11 cellular contexts compared by ENCODE assay signal in genomic region chr7:36286688-36287087, GRCh38.
DNase-seq lines count a peak whose midpoint lies in the region; ATAC-seq, FAIRE-seq and TF ChIP-seq lines count a peak whose summit lies in the region.
"Had no signal": no experiment of that assay in that cellular context is flagged by ENCODE, and none has a peak within 500 bp of the region (broad histone marks: within the 10 kb centered on the region; RNA-seq: fewer than 3 reads in every experiment).

No MANE protein-coding gene starts in this region.

- no peaks in the 10 kb centered on the region for H3K9me3 Mint-ChIP-seq in CD8-positive, alpha-beta memory T cell
- no peaks in the 10 kb centered on the region for H3K9me3 Mint-ChIP-seq in activated T-helper 1 cell treated with anti-CD3 and anti-CD28 coated beads, Interleukin-12 subunit alpha, Interleukin-12 subunit beta, Interleukin-2, Interleukin-4 antibody, amounts not matched to agents 30 ng/mL and 10 ng/mL and 1 ng/mL, durations not matched to agents 14 hours and 24 hours and 36 hours
- peaks cover 0 to 2% (median 0%) of the 10 kb centered on the region in 7 donors for H3K9me3 Mint-ChIP-seq in naive B cell

- H3K9me3 ChIP-seq in A549 (no peaks in the 10 kb centered on the region), gastroesophageal sphincter (no peaks in the 10 kb centered on the region)
- H3K9me3 ChIP-seq in CD8-positive, alpha-beta memory T cell (ENCODE audit: low read length): no peaks in the 10 kb centered on the region

- peak overlapping the region; percentile 78 to 92 (median 87) for H3K4me3 Mint-ChIP-seq in CD8-positive, alpha-beta memory T cell
- peak overlapping the region; percentile 74 for H3K4me3 Mint-ChIP-seq in activated T-helper 1 cell treated with anti-CD3 and anti-CD28 coated beads, Interleukin-12 subunit alpha, Interleukin-12 subunit beta, Interleukin-2, Interleukin-4 antibody, amounts not matched to agents 30 ng/mL and 10 ng/mL and 1 ng/mL, durations not matched to agents 14 hours and 24 hours and 36 hours
- peak overlapping the region in 6 of 8 donors; percentile 38 to 80 (median 44) for H3K4me3 Mint-ChIP-seq in naive B cell

- TF ChIP-seq CTCF in A549 (IDR thresholded peaks at IDR 0.05) (no peak), gastroesophageal sphincter (IDR thresholded peaks at IDR 0.05) (no peak), RWPE1 (conservative IDR thresholded peaks at IDR 0.05; ENCODE audit: low read depth) (no peak)

- TF ChIP-seq POLR2A in A549 (IDR thresholded peaks at IDR 0.05; ENCODE audit: low read length) (no peak), gastroesophageal sphincter (IDR thresholded peaks at IDR 0.05) (no peak)

- no peaks in the 10 kb centered on the region for H3K27me3 ChIP-seq in CD8-positive, alpha-beta memory T cell (ENCODE audit: insufficient read depth, low read length, poor library complexity, severe bottlenecking)
- H3K27me3 ChIP-seq in gastroesophageal sphincter: no peaks in the 10 kb centered on the region

- peaks cover 67% of the 10 kb centered on the region for H3K4me1 ChIP-seq in A549
- peaks cover 73% of the 10 kb centered on the region for H3K4me1 ChIP-seq in CD8-positive, alpha-beta memory T cell (ENCODE audit: insufficient read depth, low read length)
- peaks cover 0 to 64% (median 5%) of the 10 kb centered on the region in 3 donors for H3K4me1 ChIP-seq in gastroesophageal sphincter

- H3K36me3 ChIP-seq in CD8-positive, alpha-beta memory T cell (ENCODE audit: insufficient read depth, low read length): no peaks in the 10 kb centered on the region
- H3K36me3 ChIP-seq in gastroesophageal sphincter: peaks cover 0 to 21% of the 10 kb centered on the region in 2 donors

- peaks cover 0 to 3% of the 10 kb centered on the region in 2 donors for H3K27me3 Mint-ChIP-seq in CD8-positive, alpha-beta memory T cell
- H3K27me3 Mint-ChIP-seq in activated T-helper 1 cell treated with anti-CD3 and anti-CD28 coated beads, Interleukin-12 subunit alpha, Interleukin-12 subunit beta, Interleukin-2, Interleukin-4 antibody, amounts not matched to agents 30 ng/mL and 10 ng/mL and 1 ng/mL, durations not matched to agents 14 hours and 24 hours and 36 hours (ENCODE audit: insufficient read depth): no peaks in the 10 kb centered on the region
- H3K27me3 Mint-ChIP-seq in naive B cell: peaks cover 5 to 12% (median 6%) of the 10 kb centered on the region in 3 donors

- H3K4me2 ChIP-seq in A549: no peak overlapping the region

- TF ChIP-seq EP300 in A549 (IDR thresholded peaks at IDR 0.05) (no peak), gastroesophageal sphincter (IDR thresholded peaks at IDR 0.05) (no peak)

- H3K27ac ChIP-seq in A549: peak overlapping the region; percentile 91 to 94
- H3K27ac ChIP-seq in CD8-positive, alpha-beta memory T cell (ENCODE audit: low read depth, low read length): peak overlapping the region; percentile 80
- H3K27ac ChIP-seq in gastroesophageal sphincter: peak overlapping the region in 2 of 4 donors; percentile 13 to 38
- H3K27ac ChIP-seq in RWPE1: no peak overlapping the region

- H3K4me1 Mint-ChIP-seq in CD8-positive, alpha-beta memory T cell: peaks cover 58 to 95% (median 92%) of the 10 kb centered on the region in 3 donors
- H3K4me1 Mint-ChIP-seq in activated T-helper 1 cell treated with anti-CD3 and anti-CD28 coated beads, Interleukin-12 subunit alpha, Interleukin-12 subunit beta, Interleukin-2, Interleukin-4 antibody, amounts not matched to agents 30 ng/mL and 10 ng/mL and 1 ng/mL, durations not matched to agents 14 hours and 24 hours and 36 hours (ENCODE audit: low read depth): peaks cover 58% of the 10 kb centered on the region
- H3K4me1 Mint-ChIP-seq in naive B cell: peaks cover 39 to 56% (median 47%) of the 10 kb centered on the region in 3 donors

- POLR2A ChIA-PET in A549 (lab: Yijun Ruan, JAX): no interaction called here
- POLR2A ChIA-PET in CD8-positive, alpha-beta memory T cell (lab: Charles Lee): interaction anchor here (0.8 kb wide), 1 partner anchor 266 kb away, joined by 3 read pairs; no protein-coding TSS in a partner anchor
- POLR2A ChIA-PET in RWPE1 (lab: Yijun Ruan, JAX; ENCODE audit: low non-redundant PET): no interaction called here

- peaks cover 0 to 2% (median 0%) of the 10 kb centered on the region in 3 donors for H3K36me3 Mint-ChIP-seq in CD8-positive, alpha-beta memory T cell
- H3K36me3 Mint-ChIP-seq in activated T-helper 1 cell treated with anti-CD3 and anti-CD28 coated beads, Interleukin-12 subunit alpha, Interleukin-12 subunit beta, Interleukin-2, Interleukin-4 antibody, amounts not matched to agents 30 ng/mL and 10 ng/mL and 1 ng/mL, durations not matched to agents 14 hours and 24 hours and 36 hours (ENCODE audit: low read depth): peaks cover 3% of the 10 kb centered on the region
- H3K36me3 Mint-ChIP-seq in naive B cell: no peaks in the 10 kb centered on the region

- intact Hi-C loops in activated T-helper 1 cell treated with anti-CD3 and anti-CD28 coated beads, Interleukin-12 subunit alpha, Interleukin-12 subunit beta, Interleukin-2, Interleukin-4 antibody, amounts not matched to agents 30 ng/mL and 10 ng/mL and 1 ng/mL, durations not matched to agents 14 hours and 24 hours and 36 hours (cut with micrococcal nuclease): loop anchor here (1.0 to 10.0 kb wide), 5 partner anchors 79 to 592 kb away; partner anchors contain the start of genes EEPD1, HERPUD2 and SEPTIN7

- FAIRE-seq in A549 (lab: Jason Lieb, UNC): no peak

- TF ChIP-seq RAD21 in A549 (conservative IDR thresholded peaks at IDR 0.05 in 1 of 2, IDR thresholded peaks at IDR 0.05 in 1 of 2): no peak

- ATAC-seq in A549 (no peak), naive B cell (ENCODE audit: low read depth in 2 of 2) (no peak), gastroesophageal sphincter (no peak)

- WGBS in A549 (ENCODE audit: missing lambda C conversion rate): 92% methylated on average over 4 of the region's 4 CpGs
- 89% methylated on average over 2 of the region's 4 CpGs; no CpG with 5 or more reads in 1 of the 2 donors for WGBS in gastroesophageal sphincter (ENCODE audit: low coverage in 1 of 2), 2 donors

- peak overlapping the region; percentile 94 to 100 (median 100) for H3K27ac Mint-ChIP-seq in CD8-positive, alpha-beta memory T cell
- peak overlapping the region; percentile 91 for H3K27ac Mint-ChIP-seq in activated T-helper 1 cell treated with anti-CD3 and anti-CD28 coated beads, Interleukin-12 subunit alpha, Interleukin-12 subunit beta, Interleukin-2, Interleukin-4 antibody, amounts not matched to agents 30 ng/mL and 10 ng/mL and 1 ng/mL, durations not matched to agents 14 hours and 24 hours and 36 hours
- H3K27ac Mint-ChIP-seq in naive B cell: peak overlapping the region; percentile 66 to 98 (median 93)

- H3K4me3 ChIP-seq in A549 (no peak overlapping the region), gastroesophageal sphincter (no peak overlapping the region)
- H3K4me3 ChIP-seq in CD8-positive, alpha-beta memory T cell (ENCODE audit: low read length): peak overlapping the region; percentile 32

- CTCF ChIA-PET in A549 (lab: Yijun Ruan, JAX) (interaction anchor here (0.6 to 10.9 kb wide), 9 partner anchors 21 to 1767 kb away, joined by 3 to 198 read pairs (median 4); no protein-coding TSS in a partner anchor), RWPE1 (lab: Yijun Ruan, JAX) (no interaction called here)
- CTCF ChIA-PET in CD8-positive, alpha-beta memory T cell (lab: Charles Lee): interaction anchor here (0.9 to 10.8 kb wide), 5 partner anchors 9 to 311 kb away, joined by 3 to 116 read pairs (median 5); a partner anchor contains a TSS

- DNase-seq in A549 (ENCODE audit: low read depth in 1 of 2, low spot score in 1 of 2): no peak
- no peak for DNase-seq in CD8-positive, alpha-beta memory T cell
- DNase-seq in activated T-helper 1 cell treated with anti-CD3 and anti-CD28 coated beads, Interleukin-12 subunit alpha, Interleukin-12 subunit beta, Interleukin-2, Interleukin-4 antibody, amounts not matched to agents 30 ng/mL and 10 ng/mL and 1 ng/mL, durations not matched to agents 14 hours and 24 hours and 36 hours (ENCODE audit: low spot score): no peak
- no peak for DNase-seq in naive B cell
- DNase-seq in NCI-H446 treated with DMSO at 0.1 percent for 48 hours (lab: John Stamatoyannopoulos, UW): no peak
- no peak for DNase-seq in UCSD-AML1 (lab: John Stamatoyannopoulos, UW; ENCODE audit: unreplicated experiment)
- no peak for DNase-seq in RWPE1 (ENCODE audit: low spot score)
- DNase-seq: NCI-H774; stimulated activated CD4-positive, alpha-beta T cell treated with anti-CD3 and anti-CD28 coated beads, Interleukin-12 subunit alpha, Interleukin-12 subunit beta, amount 100 ng/mL, for 4 hours; SW 1271 had no signal

TF ChIP-seq in A549, 52 proteins besides CTCF, POLR2A, EP300 and RAD21 (continues in another document):
- TF ChIP-seq RNF2 (IDR thresholded peaks at IDR 0.05; ENCODE audit: borderline replicate concordance, low read depth) (no peak), PBX3 (IDR thresholded peaks at IDR 0.05) (no peak), HDAC2 (IDR thresholded peaks at IDR 0.05) (no peak), RARB (CRISPR knock-in tag; IDR thresholded peaks at IDR 0.05) (no peak), KDM1A (IDR thresholded peaks at IDR 0.05; ENCODE audit: low read depth) (no peak), ZFP36 (IDR thresholded peaks at IDR 0.05; ENCODE audit: borderline replicate concordance, partially characterized antibody) (no peak), E2F6 (IDR thresholded peaks at IDR 0.05; ENCODE audit: borderline replicate concordance, low read depth) (no peak), CBX2 (IDR thresholded peaks at IDR 0.05; ENCODE audit: borderline replicate concordance, low read depth) (no peak), NFE2L2 (conservative IDR thresholded peaks at IDR 0.05; ENCODE audit: low read length) (no peak), CHD2 (IDR thresholded peaks at IDR 0.05; ENCODE audit: low read length, partially characterized antibody) (no peak)
